Comparison of ENCODE assay signal across 14 cellular contexts in genomic region chr5:56303511-56303910, GRCh38.
"Had no signal": no experiment of that assay in that cellular context is flagged by ENCODE, and none has a peak within 500 bp of the region (broad histone marks: within the 10 kb centered on the region; RNA-seq: fewer than 3 reads in every experiment).

No MANE protein-coding gene starts in this region.

- DNase-seq: activated CD4-positive, alpha-beta T cell treated with anti-CD3 and anti-CD28 coated beads, Interleukin-2, amount 50 U/mL, for 4 hours; activated effector memory CD4-positive, alpha-beta T cell treated with Interleukin-2 at 50 U/mL for 16 hours; activated T-cell treated with anti-CD3 and anti-CD28 coated beads, Interleukin-2, amount 50 U/mL, for 24 hours; islet precursor cell; sigmoid colon; stimulated activated CD4-positive, alpha-beta T cell treated with anti-CD3 and anti-CD28 coated beads, Interleukin-2, amount 100 ng/mL, for 24 hours; T-helper 17 cell; upper lobe of right lung had no signal

- H3K4me3 Mint-ChIP-seq: activated T-cell treated with anti-CD3 and anti-CD28 coated beads, Interleukin-2, amount 50 U/mL, for 24 hours; T-helper 17 cell had no signal

- H3K36me3 ChIP-seq: breast epithelium, gastroesophageal sphincter, sigmoid colon, upper lobe of right lung had no signal

- ATAC-seq: activated CD4-positive, CD25-positive, alpha-beta regulatory T cell treated with anti-CD3 and anti-CD28 coated beads, Interleukin-2, amount 50 U/mL, for 24 hours; activated naive CD4-positive, alpha-beta T cell treated with anti-CD3 and anti-CD28 coated beads, Interleukin-2, amount 50 U/mL, for 72 hours; gastroesophageal sphincter; left lobe of liver; T-helper 17 cell; upper lobe of right lung had no signal

- H3K27me3 Mint-ChIP-seq: activated T-cell treated with anti-CD3 and anti-CD28 coated beads, Interleukin-2, amount 50 U/mL, for 24 hours; T-helper 17 cell had no signal

- H3K4me1 ChIP-seq: breast epithelium, upper lobe of right lung had no signal

- H3K27ac ChIP-seq: breast epithelium, epithelial cell of prostate, gastroesophageal sphincter, sigmoid colon, upper lobe of right lung had no signal

- H3K27ac Mint-ChIP-seq: activated naive CD4-positive, alpha-beta T cell treated with anti-CD3 and anti-CD28 coated beads, Interleukin-2, amount 50 U/mL, for 72 hours; activated T-cell treated with anti-CD3 and anti-CD28 coated beads, Interleukin-2, amount 50 U/mL, for 24 hours; T-helper 17 cell had no signal

- H3K4me3 ChIP-seq: breast epithelium, gastroesophageal sphincter, sigmoid colon, upper lobe of right lung had no signal
